ENCODE assay signal across 8 cellular contexts in genomic region chr17:21019976-21020575, GRCh38. TPM values are rescaled to one million over a fixed set of nuclear protein-coding genes. Genes with fewer than 3 reads are reported as not detected.
A peak's percentile ranks its signal among the peaks of the same experiment; 100 is the strongest.
DNase-seq lines count a peak whose midpoint lies in the region; ATAC-seq and TF ChIP-seq lines count a peak whose summit lies in the region.

No MANE protein-coding gene starts in this region.

- no peaks in the 10 kb centered on the region for H3K9me3 Mint-ChIP-seq in activated CD4-positive, alpha-beta T cell treated with anti-CD3 and anti-CD28 coated beads for 36 hours (ENCODE audit: low read depth)

- DNase-seq in D341Med (ENCODE audit: low spot score) (peak; percentile 82), fibroblast of peridontal ligament (ENCODE audit: extremely low read depth) (peak; percentile 62), retinal pigment epithelial cell (ENCODE audit: low read depth) (no peak), ureter (ENCODE audit: low spot score) (no peak)
- DNase-seq in activated CD4-positive, alpha-beta T cell treated with anti-CD3 and anti-CD28 coated beads for 36 hours = peak; percentile 63

- H3K36me3 Mint-ChIP-seq in activated CD4-positive, alpha-beta T cell treated with anti-CD3 and anti-CD28 coated beads for 36 hours (ENCODE audit: low read depth) = peaks cover 77% of the 10 kb centered on the region

- no peak overlapping the region for H3K4me3 ChIP-seq in retinal pigment epithelial cell (ENCODE audit: low read length)

- peak; percentile 41 for TF ChIP-seq CTCF in retinal pigment epithelial cell (conservative IDR thresholded peaks at IDR 0.05; ENCODE audit: low read depth, low read length)

- POLR2A ChIA-PET in activated CD4-positive, alpha-beta T cell treated with anti-CD3 and anti-CD28 coated beads for 36 hours (lab: Charles Lee) = interaction anchor here (1.0 kb wide), 1 partner anchor 23 kb away, joined by 3 read pairs; the partner anchor contains the start of gene USP22

- no peak overlapping the region for H3K4me3 Mint-ChIP-seq in activated CD4-positive, alpha-beta T cell treated with anti-CD3 and anti-CD28 coated beads for 36 hours

- H3K27ac Mint-ChIP-seq in activated CD4-positive, alpha-beta T cell treated with anti-CD3 and anti-CD28 coated beads for 36 hours = no peak overlapping the region

- H3K27me3 Mint-ChIP-seq in activated CD4-positive, alpha-beta T cell treated with anti-CD3 and anti-CD28 coated beads for 36 hours = no peaks in the 10 kb centered on the region

- ATAC-seq in HG02798 (IDR thresholded peaks at IDR 0.05; ENCODE audit: poor library complexity, unreplicated experiment) (peak; percentile 71), GM21576 (IDR thresholded peaks at IDR 0.05; ENCODE audit: unreplicated experiment) (no peak), HG03565 (IDR thresholded peaks at IDR 0.05; ENCODE audit: unreplicated experiment) (no peak)
- ATAC-seq in activated CD4-positive, alpha-beta T cell treated with anti-CD3 and anti-CD28 coated beads for 36 hours = peak; percentile 68

- intact Hi-C loops in activated CD4-positive, alpha-beta T cell treated with anti-CD3 and anti-CD28 coated beads for 36 hours (cut with DNase I, micrococcal nuclease) = no loop called here

- H3K4me1 Mint-ChIP-seq in activated CD4-positive, alpha-beta T cell treated with anti-CD3 and anti-CD28 coated beads for 36 hours = peaks cover 21% of the 10 kb centered on the region

- CTCF ChIA-PET in activated CD4-positive, alpha-beta T cell treated with anti-CD3 and anti-CD28 coated beads for 36 hours (lab: Charles Lee) = interaction anchor here (1.0 to 1.6 kb wide), 3 partner anchors 24 to 98 kb away, joined by 3 to 7 read pairs (median 4); no protein-coding TSS in a partner anchor

RNA-seq across cellular contexts. Expression of gene USP22, which starts 22.7 kb away (rescaled TPM):
- 100 to 1,000 TPM; 148 to 173 TPM for total RNA-seq in activated CD4-positive, alpha-beta T cell treated with anti-CD3 and anti-CD28 coated beads for 36 hours
- 245 TPM for total RNA-seq in ureter

Comparison
In these comparisons a context has a peak if more than half of its experiments do, and no peak if none do; other contexts are left out.
1. DNase-seq: peak in D341Med (single experiment), activated CD4-positive, alpha-beta T cell treated with anti-CD3 and anti-CD28 coated beads for 36 hours (single experiment) and fibroblast of peridontal ligament (single experiment); none in retinal pigment epithelial cell (single experiment) and ureter (single experiment).
2. ATAC-seq: peak in HG02798 (single experiment) and activated CD4-positive, alpha-beta T cell treated with anti-CD3 and anti-CD28 coated beads for 36 hours (single experiment); none in GM21576 (single experiment) and HG03565 (single experiment).